17 cellular contexts compared by ENCODE assay signal in genomic region chr12:57943438-57944080, GRCh38. TPM values are rescaled to one million over a fixed set of nuclear protein-coding genes. Genes with fewer than 3 reads are reported as not detected.
DNase-seq lines count a peak whose midpoint lies in the region; ATAC-seq and TF ChIP-seq lines count a peak whose summit lies in the region.
"Had no signal": no experiment of that assay in that cellular context is flagged by ENCODE, and none has a peak within 500 bp of the region (broad histone marks: within the 10 kb centered on the region; RNA-seq: fewer than 3 reads in every experiment).

No MANE protein-coding gene starts in this region.

- peaks cover 9% of the 10 kb centered on the region for H3K36me3 Mint-ChIP-seq in activated naive CD8-positive, alpha-beta T cell
- peaks cover 5% of the 10 kb centered on the region for H3K36me3 Mint-ChIP-seq in activated naive CD8-positive, alpha-beta T cell treated with anti-CD3 and anti-CD28 coated beads for 36 hours
- peaks cover 4% of the 10 kb centered on the region for H3K36me3 Mint-ChIP-seq in T-helper 17 cell (ENCODE audit: low read depth)

- H3K4me1 ChIP-seq in HEK293 (ENCODE audit: control insufficient read depth, insufficient read depth, low read length) (no peaks in the 10 kb centered on the region), neutrophil (ENCODE audit: control insufficient read depth in 1 of 2, insufficient read depth in 1 of 2, low read depth in 1 of 2, low read length in 1 of 2) (peaks cover 47 to 52% of the 10 kb centered on the region in 2 experiments)

- intact Hi-C loops in left cardiac atrium (cut with DNase I) = no loop called here

- ATAC-seq in T-helper 17 cell = no peak
- no peak for ATAC-seq in left cardiac atrium
- ATAC-seq: HCT116 had no signal

- no peak for DNase-seq in activated naive CD8-positive, alpha-beta T cell treated with anti-CD3 and anti-CD28 coated beads for 36 hours
- DNase-seq in T-helper 17 cell = no peak
- no peak for DNase-seq in left cardiac atrium
- DNase-seq in middle frontal gyrus (ENCODE audit: extremely low spot score, low spot score) = no peak
- DNase-seq in H4 (ENCODE audit: low spot score) = no peak
- DNase-seq: MM.1S, NCI-H1105, NCI-H1694, NCI-H2227 treated with DMSO at 0.1 percent for 48 hours, NCI-H524, SHP77, SK-N-SH had no signal

- CTCF ChIA-PET in HEK293 (lab: Yijun Ruan, JAX) = interaction anchor here (0.6 kb wide), 1 partner anchor 23 kb away, joined by 4 read pairs; no protein-coding TSS in a partner anchor

- no peak overlapping the region for H3K27ac Mint-ChIP-seq in activated naive CD8-positive, alpha-beta T cell
- no peak overlapping the region for H3K27ac Mint-ChIP-seq in activated naive CD8-positive, alpha-beta T cell treated with anti-CD3 and anti-CD28 coated beads for 36 hours
- H3K27ac Mint-ChIP-seq in T-helper 17 cell = peak overlapping the region; percentile 98

- no peak overlapping the region for H3K4me3 ChIP-seq in HEK293 (ENCODE audit: low read depth, low read length)
- H3K4me3 ChIP-seq in neutrophil (ENCODE audit: low read depth in 1 of 2, low read length in 1 of 2) = no peak overlapping the region

- H3K27me3 Mint-ChIP-seq in activated naive CD8-positive, alpha-beta T cell = no peaks in the 10 kb centered on the region
- H3K27me3 Mint-ChIP-seq in activated naive CD8-positive, alpha-beta T cell treated with anti-CD3 and anti-CD28 coated beads for 36 hours = no peaks in the 10 kb centered on the region
- no peaks in the 10 kb centered on the region for H3K27me3 Mint-ChIP-seq in T-helper 17 cell

- POLR2A ChIA-PET in HEK293 (lab: Yijun Ruan, JAX) = interaction anchor here (1.4 kb wide), 1 partner anchor 99 kb away, joined by 4 read pairs; no protein-coding TSS in a partner anchor

- TF ChIP-seq CTCF in HEK293 (tag by site-specific recombination; IDR thresholded peaks at IDR 0.05) = no peak
- no peak for TF ChIP-seq CTCF in neutrophil (IDR thresholded peaks at IDR 0.05)

- peaks cover 0 to 3% of the 10 kb centered on the region in 2 experiments; a peak in 1 of 3 replicates for H3K36me3 ChIP-seq in HEK293 (ENCODE audit: control insufficient read depth in 2 of 2, insufficient read depth in 1 of 2, low read length in 2 of 2)
- H3K36me3 ChIP-seq in neutrophil = peaks cover 10% of the 10 kb centered on the region

- peak overlapping the region; percentile 95 for H3K4me3 Mint-ChIP-seq in activated naive CD8-positive, alpha-beta T cell
- no peak overlapping the region for H3K4me3 Mint-ChIP-seq in activated naive CD8-positive, alpha-beta T cell treated with anti-CD3 and anti-CD28 coated beads for 36 hours
- H3K4me3 Mint-ChIP-seq in T-helper 17 cell = no peak overlapping the region

- H3K9me3 ChIP-seq in HEK293 (ENCODE audit: control insufficient read depth, insufficient read depth, low read depth, low read length) (no peaks in the 10 kb centered on the region), T-helper 17 cell (ENCODE audit: control insufficient read depth, low read length, poor library complexity, severe bottlenecking) (peaks cover 2% of the 10 kb centered on the region), neutrophil (no peaks in the 10 kb centered on the region)
- H3K9me3 ChIP-seq: SK-N-SH had no signal

- H3K27me3 ChIP-seq in neutrophil = no peaks in the 10 kb centered on the region

- H3K27ac ChIP-seq in HEK293 (ENCODE audit: extremely low read depth, low read depth, low read length) = no peak overlapping the region
- H3K27ac ChIP-seq in neutrophil = peak overlapping the region; percentile 96
- H3K27ac ChIP-seq: KMS-11 had no signal

- H3K4me1 Mint-ChIP-seq in activated naive CD8-positive, alpha-beta T cell (ENCODE audit: low read depth) = peaks cover 41% of the 10 kb centered on the region
- H3K4me1 Mint-ChIP-seq in activated naive CD8-positive, alpha-beta T cell treated with anti-CD3 and anti-CD28 coated beads for 36 hours = peaks cover 38% of the 10 kb centered on the region
- H3K4me1 Mint-ChIP-seq in T-helper 17 cell = peaks cover 35% of the 10 kb centered on the region

- H3K9me3 Mint-ChIP-seq in activated naive CD8-positive, alpha-beta T cell (ENCODE audit: low read depth) = no peaks in the 10 kb centered on the region
- no peaks in the 10 kb centered on the region for H3K9me3 Mint-ChIP-seq in activated naive CD8-positive, alpha-beta T cell treated with anti-CD3 and anti-CD28 coated beads for 36 hours

TF ChIP-seq in HEK293, 187 proteins besides CTCF, POLR2A, EP300 and RAD21:
- peak; percentile 75 for TF ChIP-seq ZNF121 (tag by site-specific recombination; IDR thresholded peaks at IDR 0.05)
- no peak for TF ChIP-seq GLIS2 (tag by site-specific recombination; IDR thresholded peaks at IDR 0.05)

RNA-seq across cellular contexts. Expression of gene ATP23, which starts 2.2 kb away (rescaled TPM):
- 10 to 100 TPM; 13.2 to 13.8 TPM for total RNA-seq in activated naive CD8-positive, alpha-beta T cell treated with anti-CD3 and anti-CD28 coated beads for 36 hours
- 1 to 10 TPM; 4.3 to 6.4 TPM for total RNA-seq in T-helper 17 cell
- total RNA-seq in left cardiac atrium = 1 to 10 TPM; 7.6 to 9.4 TPM
- total RNA-seq in H4 (2014; rRNA removed; shearing (Covaris generic)) = 28.7 and 30.0 TPM in 2 replicates
